8 cellular contexts compared by ENCODE assay signal in genomic region chr10:125896088-125896934, GRCh38. TPM values are rescaled to one million over a fixed set of nuclear protein-coding genes. Genes with fewer than 3 reads are reported as not detected.
DNase-seq lines count a peak whose midpoint lies in the region; ATAC-seq and TF ChIP-seq lines count a peak whose summit lies in the region.
"Not testable (repeated sequence)": the region's sequence is repeated elsewhere in the genome, so short reads cannot be mapped to it uniquely, and the experiment has no call there.

Gene FANK1 (plus strand): TSS chr10:125896564. CDS start chr10:125896643, 79 bp downstream.

- not testable (repeated sequence) for H3K27me3 ChIP-seq in naive thymus-derived CD4-positive, alpha-beta T cell (ENCODE audit: control insufficient read depth in 2 of 2, insufficient read depth in 2 of 2, low read length in 2 of 2)

- H3K27ac Mint-ChIP-seq in IgD-negative memory B cell = peak within 1 kb of the TSS; percentile 74 to 97 (median 95)
- H3K27ac Mint-ChIP-seq in naive thymus-derived CD4-positive, alpha-beta T cell = peak within 1 kb of the TSS; percentile 73 to 93 (median 90)

- DNase-seq in DMS53 treated with DMSO at 0.1 percent for 48 hours (lab: John Stamatoyannopoulos, UW; ENCODE audit: unreplicated experiment) (peak; percentile 52), SHP77 treated with DMSO at 0.1 percent for 48 hours (lab: John Stamatoyannopoulos, UW) (peak; percentile 56), fibroblast of the aortic adventitia (ENCODE audit: low read depth) (peak; percentile 83)
- DNase-seq in activated effector memory CD4-positive, alpha-beta T cell treated with Interleukin-2 at 50 U/mL for 16 hours = peak; percentile 67
- DNase-seq in naive thymus-derived CD4-positive, alpha-beta T cell = peak; percentile 59 to 85 (median 79)
- DNase-seq in stimulated activated CD8-positive, alpha-beta memory T cell treated with anti-CD3 and anti-CD28 coated beads, Interleukin-7, amount 100 ng/mL, for 24 hours (ENCODE audit: low read depth) = peak; percentile 62

- H3K4me3 ChIP-seq in fibroblast of the aortic adventitia (ENCODE audit: low read depth, low read length) = peak within 1 kb of the TSS; percentile 75
- peak within 1 kb of the TSS; percentile 59 for H3K4me3 ChIP-seq in naive thymus-derived CD4-positive, alpha-beta T cell (ENCODE audit: low read length)

- not testable (repeated sequence) for H3K36me3 Mint-ChIP-seq in IgD-negative memory B cell; naive thymus-derived CD4-positive, alpha-beta T cell

- H3K4me3 Mint-ChIP-seq in IgD-negative memory B cell = peak within 1 kb of the TSS; percentile 89 to 97 (median 94)
- H3K4me3 Mint-ChIP-seq in naive thymus-derived CD4-positive, alpha-beta T cell = peak within 1 kb of the TSS; percentile 91 to 97 (median 92)

- H3K27ac ChIP-seq in naive thymus-derived CD4-positive, alpha-beta T cell (ENCODE audit: low read depth, low read length) = peak within 1 kb of the TSS; percentile 35

- peaks cover 12 to 18% (median 13%) of the 10 kb centered on the region in 3 donors for H3K4me1 Mint-ChIP-seq in IgD-negative memory B cell
- H3K4me1 Mint-ChIP-seq in naive thymus-derived CD4-positive, alpha-beta T cell = peaks cover 11 to 27% (median 20%) of the 10 kb centered on the region in 7 donors

- H3K36me3 ChIP-seq in naive thymus-derived CD4-positive, alpha-beta T cell (ENCODE audit: control insufficient read depth in 2 of 3, insufficient read depth in 3 of 3, low read length in 3 of 3) = not testable (repeated sequence)

- ATAC-seq in GM21737 (IDR thresholded peaks at IDR 0.05; ENCODE audit: unreplicated experiment) = peak; percentile 87
- peak; percentile 86 for ATAC-seq in naive thymus-derived CD4-positive, alpha-beta T cell

- H3K27me3 Mint-ChIP-seq in IgD-negative memory B cell = not testable (repeated sequence)
- H3K27me3 Mint-ChIP-seq in naive thymus-derived CD4-positive, alpha-beta T cell = peaks cover 0 to 30% (median 4%) of the 10 kb centered on the region in 5 donors

- POLR2A ChIA-PET in naive thymus-derived CD4-positive, alpha-beta T cell (lab: Charles Lee) = not testable (repeated sequence)

- H3K9me3 Mint-ChIP-seq in IgD-negative memory B cell; naive thymus-derived CD4-positive, alpha-beta T cell: not testable (repeated sequence)

- H3K4me1 ChIP-seq in naive thymus-derived CD4-positive, alpha-beta T cell (ENCODE audit: control insufficient read depth in 2 of 2, insufficient read depth in 2 of 2, low read length in 2 of 2) = not testable (repeated sequence)

- not testable (repeated sequence) for TF ChIP-seq CTCF in fibroblast of the aortic adventitia (IDR thresholded peaks at IDR 0.05; ENCODE audit: insufficient read depth, low read length)

- intact Hi-C loops in naive thymus-derived CD4-positive, alpha-beta T cell (cut with micrococcal nuclease) = loop anchor here (1.0 kb wide), 2 partner anchors 73 to 177 kb away; partner anchors contain the start of genes BCCIP (in 2 of the 2), EDRF1 (in 2 of the 2) and UROS (in 2 of the 2)

- not testable (repeated sequence) for H3K9me3 ChIP-seq in naive thymus-derived CD4-positive, alpha-beta T cell (ENCODE audit: control insufficient read depth in 2 of 3, low read length in 3 of 3)

- CTCF ChIA-PET in naive thymus-derived CD4-positive, alpha-beta T cell (lab: Charles Lee) = not testable (repeated sequence)

RNA-seq across cellular contexts. Expression of gene FANK1, which starts in this region (rescaled TPM):
- polyA plus RNA-seq in IgD-negative memory B cell = not detected
- 2.3 and 20.4 TPM in 2 replicates for total RNA-seq in fibroblast of the aortic adventitia (ENCODE audit: low replicate concordance)
- under 1 TPM in 3 of 5 experiments, not detected in 2; 0.35 to 0.67 (median 0.37) TPM for total RNA-seq in naive thymus-derived CD4-positive, alpha-beta T cell
- not detected for polyA plus RNA-seq in naive thymus-derived CD4-positive, alpha-beta T cell

Comparison
In these comparisons a context has a peak if more than half of its experiments do, and no peak if none do; other contexts are left out.
1. Peak in every context shown above with its lines: DNase-seq, ATAC-seq, H3K4me3 ChIP-seq and H3K27ac ChIP-seq.
2. Peak in DNase-seq, ATAC-seq, H3K4me3 ChIP-seq and H3K27ac ChIP-seq in naive thymus-derived CD4-positive, alpha-beta T cell; RNA of the gene not detected or under 1 TPM.